Comparison of ENCODE assay signal across 1 cellular context in the genomic region with DNA sequence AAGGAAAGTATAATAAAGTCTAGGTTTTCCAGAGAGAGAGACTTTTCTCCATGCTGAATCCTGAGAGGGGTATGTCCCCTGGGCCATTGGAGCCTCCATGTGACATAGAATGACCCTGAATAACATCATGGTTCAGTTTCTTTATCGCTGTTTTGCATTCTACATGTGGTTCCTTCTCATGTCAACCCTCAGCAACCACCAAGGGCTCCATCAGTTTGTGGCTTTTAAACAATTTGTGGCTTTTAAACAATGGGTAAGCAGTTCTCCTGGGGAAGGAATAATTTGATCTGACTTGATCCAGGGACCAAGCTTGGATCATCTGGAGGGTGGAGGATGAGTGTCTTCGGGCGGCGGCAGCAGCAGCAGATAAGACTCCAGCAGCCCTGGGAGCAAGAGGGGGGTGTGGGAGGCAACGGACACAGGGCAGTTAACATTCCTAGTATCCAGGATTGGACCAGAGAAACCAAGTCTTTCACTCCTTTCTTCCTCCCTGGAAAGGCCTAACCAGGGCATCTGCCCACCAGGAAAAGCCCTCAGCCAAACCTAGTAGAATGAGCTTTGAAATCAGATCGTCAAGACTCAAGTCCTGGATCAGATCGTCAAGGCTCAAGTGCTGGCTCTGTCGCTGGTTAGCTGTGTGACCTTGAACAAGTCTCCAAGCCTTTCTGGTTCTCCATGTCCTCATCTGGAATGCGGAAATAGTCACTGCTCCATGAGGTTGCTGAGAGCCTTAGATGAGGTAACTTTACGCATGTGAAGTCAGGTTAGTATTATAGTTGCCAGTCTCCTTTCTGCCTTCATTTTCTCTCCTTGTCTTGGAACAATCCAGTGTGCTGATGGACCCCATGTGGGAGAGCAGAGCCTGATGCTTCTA.
TF ChIP-seq lines count a peak whose summit lies in the region.

No MANE protein-coding gene starts in this region.

TF ChIP-seq in K562, 482 proteins besides CTCF, POLR2A, EP300 and RAD21 (continued from another document and continues in another):
- TF ChIP-seq BCOR (IDR thresholded peaks at IDR 0.05) (peak; percentile 35; the same call in 1 of the 2 replicates), ETV1 (tag; conservative IDR thresholded peaks at IDR 0.05; ENCODE audit: low read depth) (no peak), ZNF41 (CRISPR knock-in tag; conservative IDR thresholded peaks at IDR 0.05) (no peak), MAFG (tag; conservative IDR thresholded peaks at IDR 0.05) (no peak), TEAD4 (IDR thresholded peaks at IDR 0.05; ENCODE audit: low read length) (peak; percentile 42; the same call in 1 of the 2 replicates), TEAD4 (CRISPR knock-in tag; IDR thresholded peaks at IDR 0.05; ENCODE audit: borderline replicate concordance) (no peak), SOX6 (IDR thresholded peaks at IDR 0.05) (peak; percentile 67), KLF13 (tag; IDR thresholded peaks at IDR 0.05; ENCODE audit: borderline replicate concordance, low read depth) (no peak), CHD2 (IDR thresholded peaks at IDR 0.05; ENCODE audit: low read depth, low read length) (no peak), CXXC5 (CRISPR knock-in tag; IDR thresholded peaks at IDR 0.05) (no peak), TCF3 (CRISPR knock-in tag; IDR thresholded peaks at IDR 0.05) (peak; percentile 24), GATA2 (CRISPR knock-in tag; IDR thresholded peaks at IDR 0.05) (no peak), ZSCAN32 (CRISPR knock-in tag; IDR thresholded peaks at IDR 0.05) (no peak), ZNF311 (CRISPR knock-in tag; IDR thresholded peaks at IDR 0.05) (no peak), TAL1 (IDR thresholded peaks at IDR 0.05) (peak; percentile 21; the same call in 1 of the 2 replicates), ZKSCAN8 (CRISPR knock-in tag; IDR thresholded peaks at IDR 0.05) (no peak), POLR2B (IDR thresholded peaks at IDR 0.05; ENCODE audit: low read depth, partially characterized antibody) (no peak), ZFP36 (IDR thresholded peaks at IDR 0.05; ENCODE audit: low read depth, low read length, partially characterized antibody) (peak; percentile 44), POLR2G (IDR thresholded peaks at IDR 0.05; ENCODE audit: low read depth, low read length) (no peak), RFX5 (IDR thresholded peaks at IDR 0.05; ENCODE audit: low read depth, low read length) (no peak), TCF7L2 (IDR thresholded peaks at IDR 0.05; ENCODE audit: low read depth, low read length) (no peak), ELF1 (tag; IDR thresholded peaks at IDR 0.05) (0 out of 2 replicates have a peak, but pooled peaks have one; percentile 23), NR2C2 (CRISPR knock-in tag; IDR thresholded peaks at IDR 0.05) (no peak), NR2C2 (tag; IDR thresholded peaks at IDR 0.05) (no peak)
- TF ChIP-seq, protein P1, sequence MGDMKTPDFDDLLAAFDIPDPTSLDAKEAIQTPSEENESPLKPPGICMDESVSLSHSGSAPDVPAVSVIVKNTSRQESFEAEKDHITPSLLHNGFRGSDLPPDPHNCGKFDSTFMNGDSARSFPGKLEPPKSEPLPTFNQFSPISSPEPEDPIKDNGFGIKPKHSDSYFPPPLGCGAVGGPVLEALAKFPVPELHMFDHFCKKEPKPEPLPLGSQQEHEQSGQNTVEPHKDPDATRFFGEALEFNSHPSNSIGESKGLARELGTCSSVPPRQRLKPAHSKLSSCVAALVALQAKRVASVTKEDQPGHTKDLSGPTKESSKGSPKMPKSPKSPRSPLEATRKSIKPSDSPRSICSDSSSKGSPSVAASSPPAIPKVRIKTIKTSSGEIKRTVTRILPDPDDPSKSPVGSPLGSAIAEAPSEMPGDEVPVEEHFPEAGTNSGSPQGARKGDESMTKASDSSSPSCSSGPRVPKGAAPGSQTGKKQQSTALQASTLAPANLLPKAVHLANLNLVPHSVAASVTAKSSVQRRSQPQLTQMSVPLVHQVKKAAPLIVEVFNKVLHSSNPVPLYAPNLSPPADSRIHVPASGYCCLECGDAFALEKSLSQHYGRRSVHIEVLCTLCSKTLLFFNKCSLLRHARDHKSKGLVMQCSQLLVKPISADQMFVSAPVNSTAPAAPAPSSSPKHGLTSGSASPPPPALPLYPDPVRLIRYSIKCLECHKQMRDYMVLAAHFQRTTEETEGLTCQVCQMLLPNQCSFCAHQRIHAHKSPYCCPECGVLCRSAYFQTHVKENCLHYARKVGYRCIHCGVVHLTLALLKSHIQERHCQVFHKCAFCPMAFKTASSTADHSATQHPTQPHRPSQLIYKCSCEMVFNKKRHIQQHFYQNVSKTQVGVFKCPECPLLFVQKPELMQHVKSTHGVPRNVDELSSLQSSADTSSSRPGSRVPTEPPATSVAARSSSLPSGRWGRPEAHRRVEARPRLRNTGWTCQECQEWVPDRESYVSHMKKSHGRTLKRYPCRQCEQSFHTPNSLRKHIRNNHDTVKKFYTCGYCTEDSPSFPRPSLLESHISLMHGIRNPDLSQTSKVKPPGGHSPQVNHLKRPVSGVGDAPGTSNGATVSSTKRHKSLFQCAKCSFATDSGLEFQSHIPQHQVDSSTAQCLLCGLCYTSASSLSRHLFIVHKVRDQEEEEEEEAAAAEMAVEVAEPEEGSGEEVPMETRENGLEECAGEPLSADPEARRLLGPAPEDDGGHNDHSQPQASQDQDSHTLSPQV (IDR thresholded peaks at IDR 0.05) = no peak
- TF ChIP-seq, protein P2, sequence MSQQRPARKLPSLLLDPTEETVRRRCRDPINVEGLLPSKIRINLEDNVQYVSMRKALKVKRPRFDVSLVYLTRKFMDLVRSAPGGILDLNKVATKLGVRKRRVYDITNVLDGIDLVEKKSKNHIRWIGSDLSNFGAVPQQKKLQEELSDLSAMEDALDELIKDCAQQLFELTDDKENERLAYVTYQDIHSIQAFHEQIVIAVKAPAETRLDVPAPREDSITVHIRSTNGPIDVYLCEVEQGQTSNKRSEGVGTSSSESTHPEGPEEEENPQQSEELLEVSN (IDR thresholded peaks at IDR 0.05; ENCODE audit: borderline replicate concordance in 1 of 2, extremely low read depth in 1 of 2, insufficient read depth in 1 of 2, insufficient read length in 1 of 2, low read depth in 1 of 2, low read length in 1 of 2, poor library complexity in 1 of 2, severe bottlenecking in 1 of 2) = no peak
- TF ChIP-seq, protein P3, sequence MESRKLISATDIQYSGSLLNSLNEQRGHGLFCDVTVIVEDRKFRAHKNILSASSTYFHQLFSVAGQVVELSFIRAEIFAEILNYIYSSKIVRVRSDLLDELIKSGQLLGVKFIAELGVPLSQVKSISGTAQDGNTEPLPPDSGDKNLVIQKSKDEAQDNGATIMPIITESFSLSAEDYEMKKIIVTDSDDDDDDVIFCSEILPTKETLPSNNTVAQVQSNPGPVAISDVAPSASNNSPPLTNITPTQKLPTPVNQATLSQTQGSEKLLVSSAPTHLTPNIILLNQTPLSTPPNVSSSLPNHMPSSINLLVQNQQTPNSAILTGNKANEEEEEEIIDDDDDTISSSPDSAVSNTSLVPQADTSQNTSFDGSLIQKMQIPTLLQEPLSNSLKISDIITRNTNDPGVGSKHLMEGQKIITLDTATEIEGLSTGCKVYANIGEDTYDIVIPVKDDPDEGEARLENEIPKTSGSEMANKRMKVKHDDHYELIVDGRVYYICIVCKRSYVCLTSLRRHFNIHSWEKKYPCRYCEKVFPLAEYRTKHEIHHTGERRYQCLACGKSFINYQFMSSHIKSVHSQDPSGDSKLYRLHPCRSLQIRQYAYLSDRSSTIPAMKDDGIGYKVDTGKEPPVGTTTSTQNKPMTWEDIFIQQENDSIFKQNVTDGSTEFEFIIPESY (CRISPR knock-in tag; IDR thresholded peaks at IDR 0.05) = no peak
- TF ChIP-seq, protein P4, sequence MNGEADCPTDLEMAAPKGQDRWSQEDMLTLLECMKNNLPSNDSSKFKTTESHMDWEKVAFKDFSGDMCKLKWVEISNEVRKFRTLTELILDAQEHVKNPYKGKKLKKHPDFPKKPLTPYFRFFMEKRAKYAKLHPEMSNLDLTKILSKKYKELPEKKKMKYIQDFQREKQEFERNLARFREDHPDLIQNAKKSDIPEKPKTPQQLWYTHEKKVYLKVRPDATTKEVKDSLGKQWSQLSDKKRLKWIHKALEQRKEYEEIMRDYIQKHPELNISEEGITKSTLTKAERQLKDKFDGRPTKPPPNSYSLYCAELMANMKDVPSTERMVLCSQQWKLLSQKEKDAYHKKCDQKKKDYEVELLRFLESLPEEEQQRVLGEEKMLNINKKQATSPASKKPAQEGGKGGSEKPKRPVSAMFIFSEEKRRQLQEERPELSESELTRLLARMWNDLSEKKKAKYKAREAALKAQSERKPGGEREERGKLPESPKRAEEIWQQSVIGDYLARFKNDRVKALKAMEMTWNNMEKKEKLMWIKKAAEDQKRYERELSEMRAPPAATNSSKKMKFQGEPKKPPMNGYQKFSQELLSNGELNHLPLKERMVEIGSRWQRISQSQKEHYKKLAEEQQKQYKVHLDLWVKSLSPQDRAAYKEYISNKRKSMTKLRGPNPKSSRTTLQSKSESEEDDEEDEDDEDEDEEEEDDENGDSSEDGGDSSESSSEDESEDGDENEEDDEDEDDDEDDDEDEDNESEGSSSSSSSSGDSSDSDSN (IDR thresholded peaks at IDR 0.05; ENCODE audit: borderline replicate concordance in 1 of 2, low read depth in 2 of 2, low read length in 2 of 2) = no peak
- TF ChIP-seq, protein P5, sequence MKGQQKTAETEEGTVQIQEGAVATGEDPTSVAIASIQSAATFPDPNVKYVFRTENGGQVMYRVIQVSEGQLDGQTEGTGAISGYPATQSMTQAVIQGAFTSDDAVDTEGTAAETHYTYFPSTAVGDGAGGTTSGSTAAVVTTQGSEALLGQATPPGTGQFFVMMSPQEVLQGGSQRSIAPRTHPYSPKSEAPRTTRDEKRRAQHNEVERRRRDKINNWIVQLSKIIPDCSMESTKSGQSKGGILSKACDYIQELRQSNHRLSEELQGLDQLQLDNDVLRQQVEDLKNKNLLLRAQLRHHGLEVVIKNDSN (CRISPR knock-in tag; IDR thresholded peaks at IDR 0.05) = peak; percentile 9; the same call in 1 of the 2 replicates
- TF ChIP-seq, protein P6, sequence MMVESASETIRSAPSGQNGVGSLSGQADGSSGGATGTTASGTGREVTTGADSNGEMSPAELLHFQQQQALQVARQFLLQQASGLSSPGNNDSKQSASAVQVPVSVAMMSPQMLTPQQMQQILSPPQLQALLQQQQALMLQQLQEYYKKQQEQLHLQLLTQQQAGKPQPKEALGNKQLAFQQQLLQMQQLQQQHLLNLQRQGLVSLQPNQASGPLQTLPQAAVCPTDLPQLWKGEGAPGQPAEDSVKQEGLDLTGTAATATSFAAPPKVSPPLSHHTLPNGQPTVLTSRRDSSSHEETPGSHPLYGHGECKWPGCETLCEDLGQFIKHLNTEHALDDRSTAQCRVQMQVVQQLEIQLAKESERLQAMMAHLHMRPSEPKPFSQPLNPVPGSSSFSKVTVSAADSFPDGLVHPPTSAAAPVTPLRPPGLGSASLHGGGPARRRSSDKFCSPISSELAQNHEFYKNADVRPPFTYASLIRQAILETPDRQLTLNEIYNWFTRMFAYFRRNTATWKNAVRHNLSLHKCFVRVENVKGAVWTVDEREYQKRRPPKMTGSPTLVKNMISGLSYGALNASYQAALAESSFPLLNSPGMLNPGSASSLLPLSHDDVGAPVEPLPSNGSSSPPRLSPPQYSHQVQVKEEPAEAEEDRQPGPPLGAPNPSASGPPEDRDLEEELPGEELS (CRISPR knock-in tag; IDR thresholded peaks at IDR 0.05; ENCODE audit: borderline replicate concordance) = no peak
- TF ChIP-seq, protein P7, sequence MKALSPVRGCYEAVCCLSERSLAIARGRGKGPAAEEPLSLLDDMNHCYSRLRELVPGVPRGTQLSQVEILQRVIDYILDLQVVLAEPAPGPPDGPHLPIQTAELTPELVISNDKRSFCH (CRISPR knock-in tag; IDR thresholded peaks at IDR 0.05) = no peak
- TF ChIP-seq, protein P7 (tag; IDR thresholded peaks at IDR 0.05) = no peak
- TF ChIP-seq, protein P8, sequence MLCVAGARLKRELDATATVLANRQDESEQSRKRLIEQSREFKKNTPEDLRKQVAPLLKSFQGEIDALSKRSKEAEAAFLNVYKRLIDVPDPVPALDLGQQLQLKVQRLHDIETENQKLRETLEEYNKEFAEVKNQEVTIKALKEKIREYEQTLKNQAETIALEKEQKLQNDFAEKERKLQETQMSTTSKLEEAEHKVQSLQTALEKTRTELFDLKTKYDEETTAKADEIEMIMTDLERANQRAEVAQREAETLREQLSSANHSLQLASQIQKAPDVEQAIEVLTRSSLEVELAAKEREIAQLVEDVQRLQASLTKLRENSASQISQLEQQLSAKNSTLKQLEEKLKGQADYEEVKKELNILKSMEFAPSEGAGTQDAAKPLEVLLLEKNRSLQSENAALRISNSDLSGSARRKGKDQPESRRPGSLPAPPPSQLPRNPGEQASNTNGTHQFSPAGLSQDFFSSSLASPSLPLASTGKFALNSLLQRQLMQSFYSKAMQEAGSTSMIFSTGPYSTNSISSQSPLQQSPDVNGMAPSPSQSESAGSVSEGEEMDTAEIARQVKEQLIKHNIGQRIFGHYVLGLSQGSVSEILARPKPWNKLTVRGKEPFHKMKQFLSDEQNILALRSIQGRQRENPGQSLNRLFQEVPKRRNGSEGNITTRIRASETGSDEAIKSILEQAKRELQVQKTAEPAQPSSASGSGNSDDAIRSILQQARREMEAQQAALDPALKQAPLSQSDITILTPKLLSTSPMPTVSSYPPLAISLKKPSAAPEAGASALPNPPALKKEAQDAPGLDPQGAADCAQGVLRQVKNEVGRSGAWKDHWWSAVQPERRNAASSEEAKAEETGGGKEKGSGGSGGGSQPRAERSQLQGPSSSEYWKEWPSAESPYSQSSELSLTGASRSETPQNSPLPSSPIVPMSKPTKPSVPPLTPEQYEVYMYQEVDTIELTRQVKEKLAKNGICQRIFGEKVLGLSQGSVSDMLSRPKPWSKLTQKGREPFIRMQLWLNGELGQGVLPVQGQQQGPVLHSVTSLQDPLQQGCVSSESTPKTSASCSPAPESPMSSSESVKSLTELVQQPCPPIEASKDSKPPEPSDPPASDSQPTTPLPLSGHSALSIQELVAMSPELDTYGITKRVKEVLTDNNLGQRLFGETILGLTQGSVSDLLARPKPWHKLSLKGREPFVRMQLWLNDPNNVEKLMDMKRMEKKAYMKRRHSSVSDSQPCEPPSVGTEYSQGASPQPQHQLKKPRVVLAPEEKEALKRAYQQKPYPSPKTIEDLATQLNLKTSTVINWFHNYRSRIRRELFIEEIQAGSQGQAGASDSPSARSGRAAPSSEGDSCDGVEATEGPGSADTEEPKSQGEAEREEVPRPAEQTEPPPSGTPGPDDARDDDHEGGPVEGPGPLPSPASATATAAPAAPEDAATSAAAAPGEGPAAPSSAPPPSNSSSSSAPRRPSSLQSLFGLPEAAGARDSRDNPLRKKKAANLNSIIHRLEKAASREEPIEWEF (CRISPR knock-in tag; IDR thresholded peaks at IDR 0.05) = no peak
- TF ChIP-seq, protein P9, sequence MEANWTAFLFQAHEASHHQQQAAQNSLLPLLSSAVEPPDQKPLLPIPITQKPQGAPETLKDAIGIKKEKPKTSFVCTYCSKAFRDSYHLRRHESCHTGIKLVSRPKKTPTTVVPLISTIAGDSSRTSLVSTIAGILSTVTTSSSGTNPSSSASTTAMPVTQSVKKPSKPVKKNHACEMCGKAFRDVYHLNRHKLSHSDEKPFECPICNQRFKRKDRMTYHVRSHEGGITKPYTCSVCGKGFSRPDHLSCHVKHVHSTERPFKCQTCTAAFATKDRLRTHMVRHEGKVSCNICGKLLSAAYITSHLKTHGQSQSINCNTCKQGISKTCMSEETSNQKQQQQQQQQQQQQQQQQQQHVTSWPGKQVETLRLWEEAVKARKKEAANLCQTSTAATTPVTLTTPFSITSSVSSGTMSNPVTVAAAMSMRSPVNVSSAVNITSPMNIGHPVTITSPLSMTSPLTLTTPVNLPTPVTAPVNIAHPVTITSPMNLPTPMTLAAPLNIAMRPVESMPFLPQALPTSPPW (CRISPR knock-in tag; IDR thresholded peaks at IDR 0.05) = peak; percentile 35; the same call in 1 of the 2 replicates
